In the genomic region with DNA sequence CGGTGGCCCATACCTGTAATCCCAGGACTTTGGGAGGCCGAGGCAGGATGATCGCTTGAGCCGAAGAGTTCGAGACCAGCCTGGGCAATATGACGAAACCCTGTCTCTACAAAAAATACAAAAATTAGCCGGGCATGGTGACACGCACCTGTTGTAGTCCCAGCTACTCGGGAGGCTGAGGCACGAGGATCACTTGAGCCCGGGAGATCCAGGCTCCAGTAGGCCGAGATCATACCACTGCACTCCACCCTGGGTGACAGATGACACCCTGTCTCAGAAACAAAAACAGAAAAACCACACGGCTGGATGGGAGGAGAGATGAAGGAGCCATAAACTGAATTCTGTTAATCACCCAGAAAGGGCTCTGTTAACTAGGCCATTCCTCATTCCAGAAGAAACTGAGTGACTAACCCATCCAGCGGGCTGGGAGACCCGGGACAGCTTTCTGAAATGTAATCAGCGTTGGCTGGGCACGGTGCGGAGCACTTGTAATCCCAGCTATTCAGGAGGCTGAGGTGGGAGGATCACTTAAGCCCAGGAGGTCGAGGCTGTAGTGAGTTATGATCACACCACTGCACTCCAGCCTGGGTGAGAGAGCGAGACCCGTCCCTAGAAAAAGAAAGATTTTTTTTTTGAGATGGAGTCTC, we compare ENCODE assay signal across 9 cellular contexts. TPM values are rescaled to one million over a fixed set of nuclear protein-coding genes. Genes with fewer than 3 reads are reported as not detected.
DNase-seq lines count a peak whose midpoint lies in the region; ATAC-seq and TF ChIP-seq lines count a peak whose summit lies in the region.
"Had no signal": no experiment of that assay in that cellular context is flagged by ENCODE, and none has a peak within 500 bp of the region (broad histone marks: within the 10 kb centered on the region; RNA-seq: fewer than 3 reads in every experiment).

No MANE protein-coding gene starts in this region.

- TF ChIP-seq CTCF in KMS-11 (conservative IDR thresholded peaks at IDR 0.05; ENCODE audit: low read depth, low read length) (no peak), natural killer cell (IDR thresholded peaks at IDR 0.05) (no peak)

- H3K36me3 ChIP-seq in KMS-11 (ENCODE audit: insufficient read depth), result no peaks in the 10 kb centered on the region

- H3K27ac Mint-ChIP-seq in natural killer cell, result no peak overlapping the region

- no peak for ATAC-seq in natural killer cell
- no peak for ATAC-seq in HG03571 (IDR thresholded peaks at IDR 0.05; ENCODE audit: unreplicated experiment)

- H3K9ac ChIP-seq in KMS-11, result peak overlapping the region; percentile 35; the same call in 1 of the 2 replicates

- H3K27me3 ChIP-seq in KMS-11 (ENCODE audit: insufficient read depth, low read depth), result no peaks in the 10 kb centered on the region

- peak overlapping the region; percentile 8; the same call in 1 of the 2 replicates for H3K27ac ChIP-seq in KMS-11
- H3K27ac ChIP-seq in cingulate gyrus (ENCODE audit: low read depth, low read length), result peak overlapping the region; percentile 72

- no peak for TF ChIP-seq POLR2A in erythroblast (IDR thresholded peaks at IDR 0.05; ENCODE audit: low read length)

- peak overlapping the region; percentile 99 for H3K4me2 ChIP-seq in KMS-11

- no peaks in the 10 kb centered on the region for H3K36me3 Mint-ChIP-seq in natural killer cell

- peaks cover 6% of the 10 kb centered on the region in 2 donors for H3K4me1 Mint-ChIP-seq in natural killer cell

- H3K27me3 Mint-ChIP-seq in natural killer cell (ENCODE audit: low read depth in 2 of 2), result peaks cover 0 to 6% of the 10 kb centered on the region in 2 donors

- H3K4me3 Mint-ChIP-seq in natural killer cell, result peak overlapping the region; percentile 81

- peak; percentile 44 for DNase-seq in AG08396 (ENCODE audit: low spot score)
- DNase-seq in natural killer cell, result no peak
- DNase-seq in NCI-H2029 (lab: John Stamatoyannopoulos, UW), result no peak
- no peak for DNase-seq in erythroblast (lab: John Stamatoyannopoulos, UW)
- DNase-seq in mucosa of gallbladder (ENCODE audit: low spot score), result no peak

- H3K79me2 ChIP-seq in KMS-11 (ENCODE audit: insufficient read depth, low read depth), result no peaks in the 10 kb centered on the region; the same call in 1 of the 2 replicates

- intact Hi-C loops in natural killer cell (cut with micrococcal nuclease), result no loop called here

- peak overlapping the region; percentile 100 for H2AFZ ChIP-seq in KMS-11 (ENCODE audit: low read depth)

- no peak overlapping the region for H3K4me3 ChIP-seq in KMS-11 (IDR thresholded peaks at IDR 0.05; ENCODE audit: insufficient read depth, low read depth, low read length)

- peaks cover 17% of the 10 kb centered on the region for H3K4me1 ChIP-seq in KMS-11 (ENCODE audit: low read depth, poor library complexity, severe bottlenecking)

- no peaks in the 10 kb centered on the region for H3K9me3 Mint-ChIP-seq in natural killer cell

- no peaks in the 10 kb centered on the region for H4K20me1 ChIP-seq in KMS-11 (ENCODE audit: insufficient read depth)

RNA-seq across cellular contexts. Expression of gene NT5C3B, which starts 0.6 kb away (rescaled TPM):
- total RNA-seq in natural killer cell, result 1 to 10 TPM; 9.1 to 10.0 (median 9.8) TPM
- 39.6 TPM for total RNA-seq in mucosa of gallbladder

RNA-seq across cellular contexts. Expression of gene KLHL10, which starts 1.0 kb away (rescaled TPM):
- total RNA-seq in natural killer cell (not detected), mucosa of gallbladder (0.29 TPM)
- total RNA-seq: glomerular endothelial cell had no signal

RNA-seq across cellular contexts. Expression of gene FKBP10, which starts 23.9 kb away (rescaled TPM):
- total RNA-seq in natural killer cell (1 to 10 TPM; 5.6 to 8.8 (median 6.0) TPM), mucosa of gallbladder (59.2 TPM)

RNA-seq across cellular contexts. Expression of gene P3H4, which starts 24.9 kb away (rescaled TPM):
- total RNA-seq in natural killer cell (1 to 10 TPM; 6.9 to 8.9 (median 7.5) TPM), mucosa of gallbladder (24.1 TPM)

RNA-seq across cellular contexts. Expression of gene KLHL11, which starts 28.6 kb away (rescaled TPM):
- total RNA-seq in natural killer cell, result 10 to 100 TPM; 19.4 to 29.0 (median 28.2) TPM
- 14.0 TPM for total RNA-seq in mucosa of gallbladder
